Comparison of ENCODE assay signal across 14 cellular contexts in the genomic region with DNA sequence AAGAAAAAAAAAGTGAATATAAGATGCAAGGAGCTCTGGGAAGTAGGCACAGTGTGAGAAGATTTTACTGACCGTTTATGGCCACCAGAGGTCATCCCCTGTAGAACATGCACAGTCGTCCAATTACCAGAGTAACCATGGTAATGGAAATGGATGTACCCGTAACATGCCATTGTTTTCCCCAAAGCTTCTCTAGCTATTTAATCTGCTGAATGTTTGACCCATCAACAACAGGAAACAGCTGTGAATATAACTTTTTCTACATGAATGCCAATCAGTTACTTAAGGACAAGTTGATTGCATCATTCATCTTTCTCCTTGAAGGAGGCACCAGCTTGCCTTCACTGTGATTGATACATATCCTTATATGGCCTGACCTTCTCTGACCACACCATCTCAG.
DNase-seq lines count a peak whose midpoint lies in the region; ATAC-seq and TF ChIP-seq lines count a peak whose summit lies in the region.
"Had no signal": no experiment of that assay in that cellular context is flagged by ENCODE, and none has a peak within 500 bp of the region (broad histone marks: within the 10 kb centered on the region; RNA-seq: fewer than 3 reads in every experiment).

No MANE protein-coding gene starts in this region.

- H4K20me1 ChIP-seq in mammary epithelial cell (ENCODE audit: insufficient read depth, low read length), result no peaks in the 10 kb centered on the region
- no peaks in the 10 kb centered on the region for H4K20me1 ChIP-seq in OCI-LY1 (ENCODE audit: insufficient read depth, low read length)

- H3K4me2 ChIP-seq in mammary epithelial cell (ENCODE audit: insufficient read depth, low read depth, low read length) (no peak overlapping the region), OCI-LY1 (ENCODE audit: low read length) (no peak overlapping the region)

- peak; percentile 5 to 58 for DNase-seq in T47D (ENCODE audit: low read depth in 1 of 2, low spot score in 1 of 2)
- DNase-seq in mammary epithelial cell, result no peak
- DNase-seq in erythroblast (lab: John Stamatoyannopoulos, UW), result peak; percentile 1 to 2
- no peak for DNase-seq in MV-4-11 (lab: John Stamatoyannopoulos, UW)
- no peak for DNase-seq in stimulated activated CD4-positive, alpha-beta T cell treated with anti-CD3 and anti-CD28 coated beads, Interleukin-12 subunit alpha, Interleukin-12 subunit beta, amount 100 ng/mL, for 4 hours
- DNase-seq: activated CD4-positive, CD25-positive, alpha-beta regulatory T cell; HCEC 1CT; left ventricle myocardium superior; occipital lobe; stimulated activated CD4-positive, alpha-beta T cell treated with anti-CD3 and anti-CD28 coated beads, Interleukin-2, amount 100 ng/mL, for 48 hours; stomach had no signal

- CTCF ChIA-PET in mammary epithelial cell (lab: Charles Lee; ENCODE audit: low non-redundant PET), result no interaction called here

- intact Hi-C loops in mammary epithelial cell (cut with micrococcal nuclease), result no loop called here

- H3K4me3 ChIP-seq in mammary epithelial cell (replicated peaks in 1 of 3; ENCODE audit: insufficient read depth in 1 of 3, low read depth in 2 of 3, low read length in 3 of 3), result no peak overlapping the region
- no peak overlapping the region for H3K4me3 ChIP-seq in OCI-LY1 (ENCODE audit: low read depth, low read length, poor library complexity, severe bottlenecking)
- H3K4me3 ChIP-seq: stomach had no signal

- ATAC-seq in HG03378 (IDR thresholded peaks at IDR 0.05; ENCODE audit: unreplicated experiment) (no peak), HG02840 (IDR thresholded peaks at IDR 0.05; ENCODE audit: low FRiP score, unreplicated experiment) (no peak)
- ATAC-seq: left ventricle myocardium superior had no signal

- no peak for TF ChIP-seq CTCF in mammary epithelial cell (conservative IDR thresholded peaks at IDR 0.05 in 1 of 2, IDR thresholded peaks at IDR 0.05 in 1 of 2; ENCODE audit: extremely low read depth in 1 of 2, insufficient read depth in 1 of 2, low read depth in 1 of 2, low read length in 2 of 2)
- TF ChIP-seq CTCF in OCI-LY1 (IDR thresholded peaks at IDR 0.05; ENCODE audit: low read length), result peak; percentile 19; the same call in 1 of the 2 replicates

- no peaks in the 10 kb centered on the region for H3K4me1 ChIP-seq in mammary epithelial cell (ENCODE audit: insufficient read depth, low read length)
- H3K4me1 ChIP-seq in OCI-LY1 (ENCODE audit: insufficient read depth, low read length, severe bottlenecking), result no peaks in the 10 kb centered on the region
- H3K4me1 ChIP-seq: stomach had no signal

- in situ Hi-C loops in T47D (cut with HindIII; ENCODE audit: low pct_unique_long_range_greater_than_20kb, low sequenced_read_pairs) (no loop called here), mammary epithelial cell (cut with MboI; ENCODE audit: low sequenced_read_pairs in 2 of 2) (no loop called here)

- H3K9me3 ChIP-seq in mammary epithelial cell (replicated peaks; ENCODE audit: insufficient read depth, low read length) (peaks cover 10% of the 10 kb centered on the region), OCI-LY1 (ENCODE audit: low read length) (no peaks in the 10 kb centered on the region)
- H3K9me3 ChIP-seq: stomach had no signal

- H3K27me3 ChIP-seq in mammary epithelial cell (ENCODE audit: insufficient read depth, low read length) (no peaks in the 10 kb centered on the region), OCI-LY1 (ENCODE audit: insufficient read depth, low read length) (no peaks in the 10 kb centered on the region)
- H3K27me3 ChIP-seq: stomach had no signal

- BruUV-seq in mammary epithelial cell (replicated peaks; lab: Mats Ljungman, UMichigan), result no TSS peak

- H3K79me2 ChIP-seq in mammary epithelial cell (ENCODE audit: insufficient read depth, low read length) (no peaks in the 10 kb centered on the region), OCI-LY1 (ENCODE audit: insufficient read depth, low read length) (no peaks in the 10 kb centered on the region)

- 60% methylated on average over 3 of the region's 3 CpGs for WGBS in mammary epithelial cell (ENCODE audit: low coverage, missing lambda C conversion rate)

- no peaks in the 10 kb centered on the region for H3K9me2 ChIP-seq in OCI-LY1 (ENCODE audit: low read depth, low read length)

- no peak overlapping the region for H3K27ac ChIP-seq in mammary epithelial cell (ENCODE audit: insufficient read depth, low read depth, low read length)
- no peak overlapping the region for H3K27ac ChIP-seq in OCI-LY1 (ENCODE audit: low read depth, low read length, poor library complexity, severe bottlenecking)
- H3K27ac ChIP-seq: stomach had no signal

- H2AFZ ChIP-seq in mammary epithelial cell (ENCODE audit: low read depth, low read length), result no peak overlapping the region
- H2AFZ ChIP-seq in OCI-LY1 (ENCODE audit: low read length), result no peak overlapping the region

- no peaks in the 10 kb centered on the region for H3F3A ChIP-seq in OCI-LY1 (ENCODE audit: insufficient read depth, low read length)

- dilution Hi-C loops in mammary epithelial cell (cut with HindIII; ENCODE audit: low sequenced_read_pairs), result no loop called here

- H3K9ac ChIP-seq in mammary epithelial cell (ENCODE audit: insufficient read depth, low read length), result no peak overlapping the region
- no peak overlapping the region for H3K9ac ChIP-seq in OCI-LY1 (ENCODE audit: low read length)

- H3K36me3 ChIP-seq in mammary epithelial cell (ENCODE audit: insufficient read depth, low read length) (no peaks in the 10 kb centered on the region), OCI-LY1 (ENCODE audit: insufficient read depth, low read length) (no peaks in the 10 kb centered on the region)
- H3K36me3 ChIP-seq: stomach had no signal

- TF ChIP-seq POLR2A in erythroblast (IDR thresholded peaks at IDR 0.05; ENCODE audit: low read length), result no peak

Comparison
In these comparisons a context has a peak if more than half of its experiments do, and no peak if none do; other contexts are left out.
1. DNase-seq: peak in T47D (2 of 2) and erythroblast (2 of 2); none in mammary epithelial cell (single experiment), MV-4-11 (single experiment) and stimulated activated CD4-positive, alpha-beta T cell treated with anti-CD3 and anti-CD28 coated beads, Interleukin-12 subunit alpha, Interleukin-12 subunit beta, amount 100 ng/mL, for 4 hours (single experiment).